Comparison of ENCODE assay signal across 8 cellular contexts in genomic region chr3:57983734-57984518, GRCh38. TPM values are rescaled to one million over a fixed set of nuclear protein-coding genes. Genes with fewer than 3 reads are reported as not detected.
DNase-seq lines count a peak whose midpoint lies in the region; ATAC-seq and TF ChIP-seq lines count a peak whose summit lies in the region.

No MANE protein-coding gene starts in this region.

- peak; percentile 93 for ATAC-seq in HG03280 (IDR thresholded peaks at IDR 0.05; ENCODE audit: unreplicated experiment)
- peak; percentile 97 for ATAC-seq in activated naive CD8-positive, alpha-beta T cell treated with anti-CD3 and anti-CD28 coated beads, Interleukin-2, amount 10 ng/mL, durations not matched to agents 7 days and 5 days (ENCODE audit: low read depth)
- ATAC-seq in left lobe of liver = peak; percentile 87

- H3K4me1 Mint-ChIP-seq in activated naive CD8-positive, alpha-beta T cell treated with anti-CD3 and anti-CD28 coated beads, Interleukin-2, amount 10 ng/mL, durations not matched to agents 7 days and 5 days = peaks cover 19% of the 10 kb centered on the region

- H3K27ac Mint-ChIP-seq in activated naive CD8-positive, alpha-beta T cell treated with anti-CD3 and anti-CD28 coated beads, Interleukin-2, amount 10 ng/mL, durations not matched to agents 7 days and 5 days = peak overlapping the region; percentile 91

- CTCF ChIA-PET in RWPE1 (lab: Yijun Ruan, JAX) = no interaction called here

- H3K27me3 Mint-ChIP-seq in activated naive CD8-positive, alpha-beta T cell treated with anti-CD3 and anti-CD28 coated beads, Interleukin-2, amount 10 ng/mL, durations not matched to agents 7 days and 5 days = no peaks in the 10 kb centered on the region

- no peaks in the 10 kb centered on the region for H3K36me3 Mint-ChIP-seq in activated naive CD8-positive, alpha-beta T cell treated with anti-CD3 and anti-CD28 coated beads, Interleukin-2, amount 10 ng/mL, durations not matched to agents 7 days and 5 days

- peak overlapping the region; percentile 85 for H3K27ac ChIP-seq in RWPE1

- peak; percentile 83 for DNase-seq in AG08395 (ENCODE audit: low spot score)
- peak; percentile 48 for DNase-seq in RWPE1 (ENCODE audit: low spot score)
- peak; percentile 39 for DNase-seq in activated naive CD8-positive, alpha-beta T cell treated with anti-CD3 and anti-CD28 coated beads, Interleukin-2, amount 10 ng/mL, durations not matched to agents 7 days and 5 days
- peak; percentile 52 for DNase-seq in left lobe of liver (ENCODE audit: low spot score)
- peak; percentile 9 for DNase-seq in stimulated activated CD8-positive, alpha-beta memory T cell treated with anti-CD3 and anti-CD28 coated beads, Interleukin-15, amount 100 ng/mL, for 1 hour (ENCODE audit: low read depth)
- no peak for DNase-seq in NCI-H526 (lab: John Stamatoyannopoulos, UW)

- POLR2A ChIA-PET in RWPE1 (lab: Yijun Ruan, JAX; ENCODE audit: low non-redundant PET) = no interaction called here
- POLR2A ChIA-PET in activated naive CD8-positive, alpha-beta T cell treated with anti-CD3 and anti-CD28 coated beads, Interleukin-2, amount 10 ng/mL, durations not matched to agents 7 days and 5 days (lab: Charles Lee) = no interaction called here

- TF ChIP-seq CTCF in RWPE1 (conservative IDR thresholded peaks at IDR 0.05; ENCODE audit: low read depth) = no peak

- no peaks in the 10 kb centered on the region for H3K9me3 Mint-ChIP-seq in activated naive CD8-positive, alpha-beta T cell treated with anti-CD3 and anti-CD28 coated beads, Interleukin-2, amount 10 ng/mL, durations not matched to agents 7 days and 5 days

- peak overlapping the region; percentile 52 for H3K4me3 Mint-ChIP-seq in activated naive CD8-positive, alpha-beta T cell treated with anti-CD3 and anti-CD28 coated beads, Interleukin-2, amount 10 ng/mL, durations not matched to agents 7 days and 5 days

- peak; percentile 39 for TF ChIP-seq POLR2A in GM19099 (IDR thresholded peaks at IDR 0.05; ENCODE audit: extremely low read depth, insufficient read length, low read depth)

RNA-seq across cellular contexts. Expression of gene FLNB, which starts 24.3 kb away (rescaled TPM):
- total RNA-seq in activated naive CD8-positive, alpha-beta T cell treated with anti-CD3 and anti-CD28 coated beads, Interleukin-2, amount 10 ng/mL, durations not matched to agents 7 days and 5 days = 10 to 100 TPM; 14.6 TPM
- 52.8 TPM for total RNA-seq in left lobe of liver

Comparison
In these comparisons a context has a peak if more than half of its experiments do, and no peak if none do; other contexts are left out.
1. DNase-seq: peak in AG08395 (single experiment), RWPE1 (single experiment), activated naive CD8-positive, alpha-beta T cell treated with anti-CD3 and anti-CD28 coated beads, Interleukin-2, amount 10 ng/mL, durations not matched to agents 7 days and 5 days (single experiment), left lobe of liver (single experiment) and stimulated activated CD8-positive, alpha-beta memory T cell treated with anti-CD3 and anti-CD28 coated beads, Interleukin-15, amount 100 ng/mL, for 1 hour (single experiment); none in NCI-H526 (0 of 2).
2. Peak in every context shown above with its lines, with median percentiles within 50 percentile points of each other: ATAC-seq.